ENCODE assay signal across 1 cellular context in genomic region chr5:116445311-116445710, GRCh38.
TF ChIP-seq lines count a peak whose summit lies in the region.

No MANE protein-coding gene starts in this region.

TF ChIP-seq in SK-N-SH, 30 proteins besides CTCF, POLR2A, EP300 and RAD21 (continued from another document):
- peak; percentile 84 for TF ChIP-seq REST (IDR thresholded peaks at IDR 0.05; ENCODE audit: low read depth, low read length)
